1 cellular context compared by ENCODE assay signal in genomic region chr5:157599565-157599964, GRCh38.
TF ChIP-seq lines count a peak whose summit lies in the region.

No MANE protein-coding gene starts in this region.

TF ChIP-seq in K562, 482 proteins besides CTCF, POLR2A, EP300 and RAD21:
- TF ChIP-seq ATF1 (CRISPR knock-in tag; IDR thresholded peaks at IDR 0.05) (no peak), ATF1 (tag; IDR thresholded peaks at IDR 0.05) (no peak), FOXP1 (CRISPR knock-in tag; IDR thresholded peaks at IDR 0.05) (no peak), KLF1 (tag; IDR thresholded peaks at IDR 0.05) (no peak), CBX8 (IDR thresholded peaks at IDR 0.05; ENCODE audit: borderline replicate concordance, extremely low read depth, low read depth, low read length, poor library complexity, severe bottlenecking) (no peak), BDP1 (IDR thresholded peaks at IDR 0.05; ENCODE audit: insufficient read depth, insufficient read length) (no peak), PHF8 (IDR thresholded peaks at IDR 0.05; ENCODE audit: borderline replicate concordance, low read length) (no peak), SNIP1 (IDR thresholded peaks at IDR 0.05; ENCODE audit: low read depth) (no peak), MLX (CRISPR knock-in tag; conservative IDR thresholded peaks at IDR 0.05) (no peak), ZBTB11 (CRISPR knock-in tag; IDR thresholded peaks at IDR 0.05) (no peak), CXXC5 (CRISPR knock-in tag; IDR thresholded peaks at IDR 0.05) (no peak)
- TF ChIP-seq, protein P1, sequence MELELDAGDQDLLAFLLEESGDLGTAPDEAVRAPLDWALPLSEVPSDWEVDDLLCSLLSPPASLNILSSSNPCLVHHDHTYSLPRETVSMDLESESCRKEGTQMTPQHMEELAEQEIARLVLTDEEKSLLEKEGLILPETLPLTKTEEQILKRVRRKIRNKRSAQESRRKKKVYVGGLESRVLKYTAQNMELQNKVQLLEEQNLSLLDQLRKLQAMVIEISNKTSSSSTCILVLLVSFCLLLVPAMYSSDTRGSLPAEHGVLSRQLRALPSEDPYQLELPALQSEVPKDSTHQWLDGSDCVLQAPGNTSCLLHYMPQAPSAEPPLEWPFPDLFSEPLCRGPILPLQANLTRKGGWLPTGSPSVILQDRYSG (tag; conservative IDR thresholded peaks at IDR 0.05; ENCODE audit: low read depth) = no peak
